Comparison of ENCODE assay signal across 8 cellular contexts in the genomic region with DNA sequence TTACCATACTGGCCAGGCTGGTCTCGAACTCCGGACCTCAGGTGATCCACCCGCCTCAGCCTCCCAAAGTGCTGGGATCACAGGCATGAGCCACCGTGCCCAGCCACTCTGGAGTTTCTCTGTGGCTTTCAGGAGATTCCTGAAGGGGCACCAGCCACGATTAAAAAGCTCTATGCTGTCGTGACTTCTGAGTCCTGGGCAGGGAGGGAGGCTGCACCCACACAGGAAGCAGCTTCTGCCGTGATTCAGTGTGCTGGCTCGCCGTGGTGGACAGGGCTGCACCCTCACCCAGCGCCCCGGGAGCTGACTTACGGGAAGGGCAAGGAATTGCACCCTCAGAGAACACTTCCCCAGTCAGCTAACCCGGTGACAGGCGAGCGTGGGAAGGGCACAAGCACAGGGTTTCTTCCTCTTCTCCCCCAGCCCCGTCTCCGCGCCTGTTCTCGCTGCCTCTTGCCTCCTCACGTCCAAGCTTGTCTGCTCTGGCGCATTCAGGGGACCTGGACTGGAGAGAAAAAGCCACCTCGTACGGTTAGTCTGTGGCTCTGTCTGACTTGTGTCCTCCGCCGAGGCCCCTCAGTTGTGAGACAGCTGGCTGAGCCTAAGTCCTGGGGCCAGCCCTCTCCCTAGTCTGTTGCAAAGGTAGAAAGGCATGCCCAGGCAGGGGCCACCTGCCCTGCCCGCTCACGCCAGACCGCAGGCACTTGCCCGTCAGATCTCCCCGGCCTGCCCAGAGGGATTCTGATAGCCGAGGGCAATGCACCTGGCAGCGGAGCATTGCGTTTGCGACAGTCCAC.
DNase-seq lines count a peak whose midpoint lies in the region; TF ChIP-seq lines count a peak whose summit lies in the region.

No MANE protein-coding gene starts in this region.

- H3K27me3 ChIP-seq in Peyer's patch (no peaks in the 10 kb centered on the region), rectal smooth muscle tissue (ENCODE audit: control insufficient read depth, insufficient read depth, low read length) (peaks cover 2% of the 10 kb centered on the region)

- intact Hi-C loops in OCI-LY7 (cut with micrococcal nuclease; ENCODE audit: unreplicated experiment) = no loop called here

- TF ChIP-seq POLR2A in Peyer's patch (IDR thresholded peaks at IDR 0.05) = peak; percentile 56 to 77

- DNase-seq in GM04504 (ENCODE audit: low read depth) (peak; percentile 80), Peyer's patch (peak in 2 of 3 donors; percentile 84 to 86), fibroblast of pulmonary artery (ENCODE audit: low read depth) (peak; percentile 95), NAMALWA (ENCODE audit: low spot score) (no peak), OCI-LY7 (ENCODE audit: low spot score) (no peak), NCI-H524 treated with DMSO at 0.1 percent for 48 hours (lab: John Stamatoyannopoulos, UW) (no peak)
- DNase-seq in activated naive CD4-positive, alpha-beta T cell treated with Interleukin-2 at 50 U/mL for 16 hours = no peak

- POLR2A ChIA-PET in OCI-LY7 (lab: Charles Lee) = no interaction called here

- H3K27ac ChIP-seq in Peyer's patch (peak overlapping the region in 3 of 4 donors; percentile 84 to 95 (median 91)), rectal smooth muscle tissue (ENCODE audit: low read depth, low read length) (peak overlapping the region; percentile 91), OCI-LY7 (ENCODE audit: low read depth, low read length, poor library complexity, severe bottlenecking) (no peak overlapping the region)

- CTCF ChIA-PET in OCI-LY7 (lab: Charles Lee; ENCODE audit: unreplicated experiment) = interaction anchor here (1.0 kb wide), 1 partner anchor 202 kb away, joined by 5 read pairs; no protein-coding TSS in a partner anchor

- H3K9me3 ChIP-seq in Peyer's patch (no peaks in the 10 kb centered on the region), OCI-LY7 (ENCODE audit: low read length) (no peaks in the 10 kb centered on the region)

- H3K79me2 ChIP-seq in OCI-LY7 (ENCODE audit: insufficient read depth, low read depth, low read length) = peaks cover 29% of the 10 kb centered on the region; the same call in 1 of the 2 replicates

- TF ChIP-seq CTCF in Peyer's patch (IDR thresholded peaks at IDR 0.05) = no peak
- no peak for TF ChIP-seq CTCF in fibroblast of pulmonary artery (IDR thresholded peaks at IDR 0.05; ENCODE audit: low read length, missing control alignments)
- TF ChIP-seq CTCF in OCI-LY7 (conservative IDR thresholded peaks at IDR 0.05; ENCODE audit: low read length) = no peak

- H2AFZ ChIP-seq in OCI-LY7 (ENCODE audit: low read length) = no peak overlapping the region

- peak overlapping the region in 2 of 4 donors; percentile 14 to 15 for H3K4me3 ChIP-seq in Peyer's patch
- peak overlapping the region; percentile 28 for H3K4me3 ChIP-seq in fibroblast of pulmonary artery (replicated peaks; ENCODE audit: low read depth, low read length)
- H3K4me3 ChIP-seq in rectal smooth muscle tissue (ENCODE audit: low read length) = no peak overlapping the region
- no peak overlapping the region for H3K4me3 ChIP-seq in OCI-LY7 (ENCODE audit: low read depth, low read length, poor library complexity, severe bottlenecking)

- H3K4me1 ChIP-seq in Peyer's patch (peaks cover 0 to 46% (median 7%) of the 10 kb centered on the region in 4 donors), rectal smooth muscle tissue (ENCODE audit: control insufficient read depth, insufficient read depth, low read length) (peaks cover 23% of the 10 kb centered on the region), OCI-LY7 (ENCODE audit: insufficient read depth, low read length, poor library complexity, severe bottlenecking) (peaks cover 18% of the 10 kb centered on the region)

- no peak overlapping the region for H3K4me2 ChIP-seq in OCI-LY7 (ENCODE audit: low read length)

- 0 out of 2 replicates have a peak, but pooled peaks cover 6% of the 10 kb centered on the region for H4K20me1 ChIP-seq in OCI-LY7 (ENCODE audit: insufficient read depth, low read length)

- H3K36me3 ChIP-seq in Peyer's patch (no peaks in the 10 kb centered on the region), rectal smooth muscle tissue (ENCODE audit: control insufficient read depth, insufficient read depth, low read length) (no peaks in the 10 kb centered on the region), OCI-LY7 (ENCODE audit: insufficient read depth, low read length) (peaks cover 4% of the 10 kb centered on the region; the same call in 1 of the 2 replicates)

- H3K9me2 ChIP-seq in OCI-LY7 (ENCODE audit: insufficient read depth, low read length) = no peaks in the 10 kb centered on the region

- BruUV-seq in OCI-LY7 (replicated peaks; lab: Mats Ljungman, UMichigan) = no TSS peak

- H3K9ac ChIP-seq in rectal smooth muscle tissue (ENCODE audit: low read length) = no peak overlapping the region

Comparison
In these comparisons a context has a peak if more than half of its experiments do, and no peak if none do; other contexts are left out.
1. DNase-seq: peak in GM04504 (single experiment), Peyer's patch (2 of 3) and fibroblast of pulmonary artery (single experiment); none in NAMALWA (single experiment), activated naive CD4-positive, alpha-beta T cell treated with Interleukin-2 at 50 U/mL for 16 hours (single experiment), OCI-LY7 (single experiment) and NCI-H524 treated with DMSO at 0.1 percent for 48 hours (single experiment).